8 cellular contexts compared by ENCODE assay signal in genomic region chr10:110304780-110305421, GRCh38. TPM values are rescaled to one million over a fixed set of nuclear protein-coding genes. Genes with fewer than 3 reads are reported as not detected.
DNase-seq lines count a peak whose midpoint lies in the region; ATAC-seq and TF ChIP-seq lines count a peak whose summit lies in the region.

TSS of gene SMNDC1 (minus strand) at chr10:110304920. CDS start at chr10:110303587, 1,333 bp downstream.

- H3K27ac Mint-ChIP-seq in dendritic cell treated with granulocyte-macrophage colony-stimulating factor and Interleukin-4, amounts not matched to agents 40 ng/mL and 50 ng/mL, for 4 days, result peak within 1 kb of the TSS; percentile 81

- no peaks in the 10 kb centered on the region for H3K27me3 Mint-ChIP-seq in dendritic cell treated with granulocyte-macrophage colony-stimulating factor and Interleukin-4, amounts not matched to agents 40 ng/mL and 50 ng/mL, for 4 days

- peak within 1 kb of the TSS; percentile 91 for H3K27ac ChIP-seq in C4-2B

- H3K9me3 Mint-ChIP-seq in dendritic cell treated with granulocyte-macrophage colony-stimulating factor and Interleukin-4, amounts not matched to agents 40 ng/mL and 50 ng/mL, for 4 days, result no peaks in the 10 kb centered on the region

- peaks cover 48% of the 10 kb centered on the region for H3K36me3 Mint-ChIP-seq in dendritic cell treated with granulocyte-macrophage colony-stimulating factor and Interleukin-4, amounts not matched to agents 40 ng/mL and 50 ng/mL, for 4 days (ENCODE audit: low read depth)

- TF ChIP-seq CTCF in C4-2B (conservative IDR thresholded peaks at IDR 0.05), result no peak

- peak; percentile 91 for ATAC-seq in GM19395 (IDR thresholded peaks at IDR 0.05; ENCODE audit: unreplicated experiment)
- ATAC-seq in HG03565 (IDR thresholded peaks at IDR 0.05; ENCODE audit: unreplicated experiment), result peak; percentile 85
- peak; percentile 91 for ATAC-seq in left lobe of liver

- intact Hi-C loops in dendritic cell treated with granulocyte-macrophage colony-stimulating factor and Interleukin-4, amounts not matched to agents 40 ng/mL and 50 ng/mL, for 4 days (cut with micrococcal nuclease), result loop anchor here (2.0 to 10.0 kb wide), 4 partner anchors 78 to 610 kb away; partner anchors contain the start of genes BBIP1 and SHOC2

- H3K4me3 Mint-ChIP-seq in dendritic cell treated with granulocyte-macrophage colony-stimulating factor and Interleukin-4, amounts not matched to agents 40 ng/mL and 50 ng/mL, for 4 days, result peak within 1 kb of the TSS; percentile 80

- peaks cover 32% of the 10 kb centered on the region for H3K4me1 Mint-ChIP-seq in dendritic cell treated with granulocyte-macrophage colony-stimulating factor and Interleukin-4, amounts not matched to agents 40 ng/mL and 50 ng/mL, for 4 days (ENCODE audit: low read depth)

- peak; percentile 91 for DNase-seq in NCI-H774 (lab: John Stamatoyannopoulos, UW)
- DNase-seq in activated CD4-positive, alpha-beta T cell treated with anti-CD3 and anti-CD28 coated beads, Interleukin-2, amount 50 U/mL, for 4 hours, result peak; percentile 94
- peak; percentile 99 for DNase-seq in left lobe of liver (ENCODE audit: low spot score)
- peak; percentile 95 for DNase-seq in stimulated activated CD4-positive, alpha-beta T cell treated with anti-CD3 and anti-CD28 coated beads, Interleukin-2, amount 100 ng/mL, for 4 hours (ENCODE audit: low read depth)

RNA-seq across cellular contexts. Expression of gene SMNDC1, which starts in this region (rescaled TPM):
- 8.8 TPM for total RNA-seq in left lobe of liver

Comparison
In these comparisons a context has a peak if more than half of its experiments do, and no peak if none do; other contexts are left out.
1. Peak in every context shown above with its lines: DNase-seq, ATAC-seq and H3K27ac ChIP-seq.